Comparison of ENCODE assay signal across 21 cellular contexts in genomic region chr22:50414476-50415248, GRCh38.
DNase-seq lines count a peak whose midpoint lies in the region; ATAC-seq and TF ChIP-seq lines count a peak whose summit lies in the region.
"Had no signal": no experiment of that assay in that cellular context is flagged by ENCODE, and none has a peak within 500 bp of the region (broad histone marks: within the 10 kb centered on the region; RNA-seq: fewer than 3 reads in every experiment).

No MANE protein-coding gene starts in this region.

- peak overlapping the region; percentile 16 for H2AK9ac ChIP-seq in IMR-90 (replicated peaks; ENCODE audit: low read depth, low read length, poor library complexity)

- H3K4me3 Mint-ChIP-seq in activated T-cell treated with anti-CD3 and anti-CD28 coated beads, Interleukin-2, amount 50 U/mL, for 72 hours: no peak overlapping the region
- H3K4me3 Mint-ChIP-seq in endodermal cell: no peak overlapping the region
- H3K4me3 Mint-ChIP-seq: CD14-positive monocyte; CD4-positive, alpha-beta memory T cell had no signal

- H3K56ac ChIP-seq in IMR-90 (ENCODE audit: extremely low read depth, insufficient read depth, low read length): no peak overlapping the region

- H3K23ac ChIP-seq in IMR-90 (ENCODE audit: low read depth, low read length): no peak overlapping the region

- peaks cover 12% of the 10 kb centered on the region for H4K20me1 ChIP-seq in IMR-90 (ENCODE audit: insufficient read depth, low read length)
- H4K20me1 ChIP-seq in osteoblast (ENCODE audit: insufficient read depth, low read length): peaks cover 3% of the 10 kb centered on the region

- no peaks in the 10 kb centered on the region for H3K9me3 Mint-ChIP-seq in activated T-cell treated with anti-CD3 and anti-CD28 coated beads, Interleukin-2, amount 50 U/mL, for 72 hours
- H3K9me3 Mint-ChIP-seq in endodermal cell: no peaks in the 10 kb centered on the region
- H3K9me3 Mint-ChIP-seq: CD14-positive monocyte; CD4-positive, alpha-beta memory T cell had no signal

- no peak overlapping the region for H2BK120ac ChIP-seq in IMR-90 (ENCODE audit: low read depth, low read length)

- in situ Hi-C loops in IMR-90 (cut with MboI; ENCODE audit: low sequenced_read_pairs): no loop called here

- H3K4me1 Mint-ChIP-seq in activated T-cell treated with anti-CD3 and anti-CD28 coated beads, Interleukin-2, amount 50 U/mL, for 72 hours (ENCODE audit: low read depth): no peaks in the 10 kb centered on the region
- H3K4me1 Mint-ChIP-seq in endodermal cell: no peaks in the 10 kb centered on the region
- H3K4me1 Mint-ChIP-seq: CD4-positive, alpha-beta memory T cell had no signal

- POLR2A ChIA-PET in IMR-90 (lab: Charles Lee; ENCODE audit: unreplicated experiment): no interaction called here

- WGBS in IMR-90 (ENCODE audit: extremely low coverage in 2 of 2, insufficient read length in 1 of 2), 2 experiments: 95% methylated on average over 18 of the region's 31 CpGs; no CpG with 5 or more reads in 1 of the 2 experiments
- WGBS in endodermal cell (ENCODE audit: insufficient coverage in 1 of 2, insufficient read length in 1 of 2), 2 experiments: 93 to 99% methylated on average over 13 to 31 of the region's 31 CpGs

- no peak overlapping the region for H4K5ac ChIP-seq in IMR-90 (ENCODE audit: low read depth, low read length)

- no peak for TF ChIP-seq RAD21 in IMR-90 (IDR thresholded peaks at IDR 0.05; ENCODE audit: low read length)

- TF ChIP-seq CTCF in IMR-90 (conservative IDR thresholded peaks at IDR 0.05; ENCODE audit: low read depth, low read length) (no peak), endodermal cell (conservative IDR thresholded peaks at IDR 0.05) (no peak), osteoblast (IDR thresholded peaks at IDR 0.05; ENCODE audit: extremely low read depth, low read depth, low read length) (no peak)

- H3K36me3 Mint-ChIP-seq in activated T-cell treated with anti-CD3 and anti-CD28 coated beads, Interleukin-2, amount 50 U/mL, for 72 hours (ENCODE audit: insufficient read depth in 2 of 2): peaks cover 2 to 8% of the 10 kb centered on the region in 2 donors
- peaks cover 44% of the 10 kb centered on the region for H3K36me3 Mint-ChIP-seq in endodermal cell (ENCODE audit: low read depth)

- no peaks in the 10 kb centered on the region for H3K9me1 ChIP-seq in IMR-90 (ENCODE audit: insufficient read depth, low read length)

- no peak overlapping the region for H3K18ac ChIP-seq in IMR-90 (ENCODE audit: low read depth, low read length)

- no peaks in the 10 kb centered on the region for H3K27me3 Mint-ChIP-seq in activated T-cell treated with anti-CD3 and anti-CD28 coated beads, Interleukin-2, amount 50 U/mL, for 72 hours (ENCODE audit: low read depth)
- H3K27me3 Mint-ChIP-seq in endodermal cell (ENCODE audit: insufficient read depth): no peaks in the 10 kb centered on the region
- H3K27me3 Mint-ChIP-seq: CD4-positive, alpha-beta memory T cell had no signal

- no peak overlapping the region for H2BK20ac ChIP-seq in IMR-90 (ENCODE audit: low read depth, low read length)

- H3K4ac ChIP-seq in IMR-90 (ENCODE audit: low read depth, low read length): no peak overlapping the region

- no peak overlapping the region for H2AK5ac ChIP-seq in IMR-90 (ENCODE audit: low read depth, low read length)

- no peak for ATAC-seq in activated T-cell treated with anti-CD3 and anti-CD28 coated beads, Interleukin-2, amount 50 U/mL, for 72 hours (replicated peaks in 1 of 2)
- ATAC-seq in IMR-90 (ENCODE audit: low read depth): no peak
- ATAC-seq: A549, GM12878 had no signal

- H3K14ac ChIP-seq in IMR-90 (replicated peaks; ENCODE audit: low read depth, low read length): no peak overlapping the region

- H2BK5ac ChIP-seq in IMR-90 (ENCODE audit: low read depth, low read length, poor library complexity, severe bottlenecking): no peak overlapping the region

- H3K4me3 ChIP-seq in IMR-90 (ENCODE audit: insufficient read depth, low read depth, low read length): no peak overlapping the region
- no peak overlapping the region for H3K4me3 ChIP-seq in endodermal cell (ENCODE audit: low read length)
- no peak overlapping the region for H3K4me3 ChIP-seq in osteoblast (ENCODE audit: insufficient read depth, low read length)
- H3K4me3 ChIP-seq: A549, GM12878, GM23248 had no signal

- H3K27me3 ChIP-seq in IMR-90 (ENCODE audit: control insufficient read depth, insufficient read depth, low read length): no peaks in the 10 kb centered on the region
- H3K27me3 ChIP-seq in endodermal cell (ENCODE audit: control insufficient read depth, insufficient read depth, low read length, poor library complexity, severe bottlenecking): no peaks in the 10 kb centered on the region
- no peaks in the 10 kb centered on the region for H3K27me3 ChIP-seq in osteoblast (ENCODE audit: insufficient read depth, low read length)

- no peak overlapping the region for H3K27ac ChIP-seq in IMR-90 (ENCODE audit: insufficient read depth, low read length)
- no peak overlapping the region for H3K27ac ChIP-seq in endodermal cell (ENCODE audit: low read depth, low read length)
- no peak overlapping the region for H3K27ac ChIP-seq in osteoblast (ENCODE audit: low read depth, low read length)
- H3K27ac ChIP-seq: 22Rv1, A549, GM23248 had no signal

- peaks cover 9 to 17% of the 10 kb centered on the region in 2 experiments; a peak in 3 of 4 replicates for H3K79me1 ChIP-seq in IMR-90 (ENCODE audit: low read depth in 1 of 2, low read length in 2 of 2)

- intact Hi-C loops in IMR-90 (cut with micrococcal nuclease): no loop called here

- no peak overlapping the region for H4K8ac ChIP-seq in IMR-90 (ENCODE audit: low read depth in 2 of 2, low read length in 2 of 2)

- TF ChIP-seq POLR2A in IMR-90 (IDR thresholded peaks at IDR 0.05; ENCODE audit: low read depth, low read length): no peak

- no peaks in the 10 kb centered on the region for H3K4me1 ChIP-seq in IMR-90 (ENCODE audit: control insufficient read depth, insufficient read depth, low read length)
- H3K4me1 ChIP-seq in endodermal cell (ENCODE audit: control insufficient read depth, insufficient read depth, low read length): no peaks in the 10 kb centered on the region
- H3K4me1 ChIP-seq in osteoblast (ENCODE audit: insufficient read depth, low read length): peaks cover 3% of the 10 kb centered on the region
- H3K4me1 ChIP-seq: A549 had no signal

- H3K9me3 ChIP-seq in IMR-90 (ENCODE audit: control insufficient read depth, insufficient read depth, low read length) (no peaks in the 10 kb centered on the region), endodermal cell (ENCODE audit: control insufficient read depth, low read length) (no peaks in the 10 kb centered on the region), osteoblast (ENCODE audit: low read depth, low read length) (no peaks in the 10 kb centered on the region)
- H3K9me3 ChIP-seq: A549 had no signal

- DNase-seq in activated T-cell treated with anti-CD3 and anti-CD28 coated beads, Interleukin-2, amount 50 U/mL, for 72 hours: no peak
- no peak for DNase-seq in activated T-cell treated with anti-CD3 and anti-CD28 coated beads, Interleukin-2, amount 50 U/mL, for 1 hour
- no peak for DNase-seq in IMR-90
- no peak for DNase-seq in endodermal cell
- DNase-seq in osteoblast (ENCODE audit: insufficient read length, low spot score, missing footprints): peak; percentile 23
- no peak for DNase-seq in HUDEP-2 (lab: John Stamatoyannopoulos, UW; ENCODE audit: unreplicated experiment in 76 of 76)
- no peak for DNase-seq in GM19238 (ENCODE audit: insufficient read length, low spot score)
- no peak for DNase-seq in C1 segment of cervical spinal cord (lab: John Stamatoyannopoulos, UW)
- DNase-seq: AML-193; Calu3; CD4-positive, alpha-beta memory T cell; DMS 273 treated with DMSO at 0.1 percent for 48 hours; DMS53; DND-41; EL; GM23248; HCEC 1CT had no signal

- H2BK15ac ChIP-seq in IMR-90 (ENCODE audit: low read depth, low read length): no peak overlapping the region

- H3K36me3 ChIP-seq in IMR-90 (ENCODE audit: control insufficient read depth, insufficient read depth, low read length): peaks cover 55% of the 10 kb centered on the region
- peaks cover 57% of the 10 kb centered on the region for H3K36me3 ChIP-seq in endodermal cell (ENCODE audit: control insufficient read depth, insufficient read depth, low read length)
- peaks cover 57% of the 10 kb centered on the region for H3K36me3 ChIP-seq in osteoblast (ENCODE audit: insufficient read depth, low read length)

- dilution Hi-C loops in IMR-90 (cut with HindIII; ENCODE audit: low sequenced_read_pairs, unreplicated experiment): no loop called here

- BruUV-seq in IMR-90 (replicated peaks; lab: Mats Ljungman, UMichigan): no TSS peak

- H2AFZ ChIP-seq in IMR-90 (replicated peaks; ENCODE audit: low read length, poor library complexity): no peak overlapping the region
- H2AFZ ChIP-seq in osteoblast (ENCODE audit: low read length): no peak overlapping the region
- H2AFZ ChIP-seq: GM23248 had no signal

- H3K79me2 ChIP-seq in osteoblast (ENCODE audit: insufficient read depth, low read length): no peaks in the 10 kb centered on the region

- no peak overlapping the region for H4K91ac ChIP-seq in IMR-90 (ENCODE audit: insufficient read depth, low read depth, low read length)

- H3K4me2 ChIP-seq in IMR-90 (ENCODE audit: low read depth, low read length): no peak overlapping the region
- H3K4me2 ChIP-seq in osteoblast (ENCODE audit: insufficient read depth, low read length): no peak overlapping the region
- H3K4me2 ChIP-seq: A549 had no signal

- H3K9ac ChIP-seq in IMR-90 (ENCODE audit: low read depth, low read length): no peak overlapping the region
- no peak overlapping the region for H3K9ac ChIP-seq in endodermal cell (ENCODE audit: extremely low read depth, low read length, poor library complexity, severe bottlenecking)
- H3K9ac ChIP-seq: GM23248 had no signal

- peak overlapping the region; percentile 40 for H3K27ac Mint-ChIP-seq in activated T-cell treated with anti-CD3 and anti-CD28 coated beads, Interleukin-2, amount 50 U/mL, for 72 hours
- peak overlapping the region; percentile 26 for H3K27ac Mint-ChIP-seq in endodermal cell

- CTCF ChIA-PET in IMR-90 (lab: Yijun Ruan, JAX): no interaction called here

TF ChIP-seq in IMR-90, 13 proteins besides CTCF, POLR2A, EP300 and RAD21:
- TF ChIP-seq MAFK (IDR thresholded peaks at IDR 0.05; ENCODE audit: low read depth, low read length) (no peak), BHLHE40 (IDR thresholded peaks at IDR 0.05; ENCODE audit: low read depth, low read length) (no peak), CEBPB (IDR thresholded peaks at IDR 0.05; ENCODE audit: low read depth, low read length) (no peak), CHD1 (IDR thresholded peaks at IDR 0.05; ENCODE audit: low read depth, low read length) (no peak)
